Comparison of ENCODE assay signal across 1 cellular context in the genomic region with DNA sequence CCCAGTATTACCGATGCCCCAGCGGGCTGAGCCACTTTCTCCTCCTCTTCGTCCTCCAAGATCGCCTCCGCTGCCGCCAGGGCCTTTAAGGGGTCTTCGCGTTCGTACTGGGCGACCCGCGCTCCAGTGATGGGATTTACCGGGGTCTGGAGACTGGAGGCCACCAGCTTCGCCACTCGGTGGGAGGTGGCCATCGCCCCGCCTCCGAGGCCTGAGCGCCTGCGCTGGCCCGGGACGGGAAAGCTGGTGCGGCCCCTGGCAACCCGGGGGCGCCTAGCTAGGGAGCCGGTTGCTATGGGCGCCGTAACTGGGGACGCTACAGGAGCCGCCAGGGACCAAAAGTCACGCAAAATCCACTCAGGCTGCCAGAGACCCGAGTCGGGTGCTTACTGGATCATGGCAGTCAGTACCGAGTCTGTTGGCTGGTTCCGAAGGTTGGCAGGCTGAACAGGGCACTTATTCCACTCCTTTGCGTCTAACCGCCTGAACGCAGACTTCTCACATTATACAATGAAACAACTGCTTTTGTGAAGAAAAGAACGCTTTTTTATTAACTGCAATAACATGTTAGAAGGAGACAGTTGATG.
A peak's percentile ranks its signal among the peaks of the same experiment; 100 is the strongest.
TF ChIP-seq lines count a peak whose summit lies in the region.

A gene with protein sequence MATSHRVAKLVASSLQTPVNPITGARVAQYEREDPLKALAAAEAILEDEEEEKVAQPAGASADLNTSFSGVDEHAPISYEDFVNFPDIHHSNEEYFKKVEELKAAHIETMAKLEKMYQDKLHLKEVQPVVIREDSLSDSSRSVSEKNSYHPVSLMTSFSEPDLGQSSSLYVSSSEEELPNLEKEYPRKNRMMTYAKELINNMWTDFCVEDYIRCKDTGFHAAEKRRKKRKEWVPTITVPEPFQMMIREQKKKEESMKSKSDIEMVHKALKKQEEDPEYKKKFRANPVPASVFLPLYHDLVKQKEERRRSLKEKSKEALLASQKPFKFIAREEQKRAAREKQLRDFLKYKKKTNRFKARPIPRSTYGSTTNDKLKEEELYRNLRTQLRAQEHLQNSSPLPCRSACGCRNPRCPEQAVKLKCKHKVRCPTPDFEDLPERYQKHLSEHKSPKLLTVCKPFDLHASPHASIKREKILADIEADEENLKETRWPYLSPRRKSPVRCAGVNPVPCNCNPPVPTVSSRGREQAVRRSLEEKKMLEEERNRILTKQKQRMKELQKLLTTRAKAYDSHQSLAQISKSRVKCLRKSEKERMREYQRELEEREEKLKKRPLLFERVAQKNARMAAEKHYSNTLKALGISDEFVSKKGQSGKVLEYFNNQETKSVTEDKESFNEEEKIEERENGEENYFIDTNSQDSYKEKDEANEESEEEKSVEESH (minus strand): TSS at position 213 of the 587 bp plus-strand sequence. CDS start 19 bp downstream, at position 194.

TF ChIP-seq in SK-N-SH, 30 proteins besides CTCF, POLR2A, EP300 and RAD21 (continued from another document):
- TF ChIP-seq RXRA (IDR thresholded peaks at IDR 0.05; ENCODE audit: borderline replicate concordance, low read depth) (no peak), NFIC (IDR thresholded peaks at IDR 0.05; ENCODE audit: borderline replicate concordance) (no peak; the same call in 1 of the 2 replicates), RFX5 (IDR thresholded peaks at IDR 0.05; ENCODE audit: low read length) (no peak), ELF1 (IDR thresholded peaks at IDR 0.05) (no peak), SMC3 (IDR thresholded peaks at IDR 0.05; ENCODE audit: low read depth, low read length) (no peak), RCOR1 (IDR thresholded peaks at IDR 0.05; ENCODE audit: low read length) (no peak), SIN3A (IDR thresholded peaks at IDR 0.05; ENCODE audit: borderline replicate concordance, low read depth, low read length) (peak; percentile 94), MXI1 (IDR thresholded peaks at IDR 0.05; ENCODE audit: low read depth, low read length) (peak; percentile 66; the same call in 1 of the 2 replicates), NRF1 (IDR thresholded peaks at IDR 0.05; ENCODE audit: low read depth, low read length) (peak; percentile 83), POLR2AphosphoS5 (IDR thresholded peaks at IDR 0.05; ENCODE audit: low read depth, low read length) (peak; percentile 56; the same call in 1 of the 2 replicates), FOXJ3 (CRISPR knock-in tag; IDR thresholded peaks at IDR 0.05) (no peak), FOXM1 (IDR thresholded peaks at IDR 0.05; ENCODE audit: low read depth) (no peak), FOSL2 (IDR thresholded peaks at IDR 0.05; ENCODE audit: borderline replicate concordance, low read depth) (no peak), GABPA (IDR thresholded peaks at IDR 0.05; ENCODE audit: low read depth) (0 out of 2 replicates have a peak, but pooled peaks have one; percentile 6), YY1 (IDR thresholded peaks at IDR 0.05; ENCODE audit: low read depth) (peak; percentile 60), TCF12 (IDR thresholded peaks at IDR 0.05) (no peak; the same call in 1 of the 2 replicates), CHD2 (IDR thresholded peaks at IDR 0.05; ENCODE audit: low read length, partially characterized antibody) (no peak), TAF1 (IDR thresholded peaks at IDR 0.05; ENCODE audit: borderline replicate concordance, low read depth, low read length) (no peak), MEF2A (IDR thresholded peaks at IDR 0.05; ENCODE audit: borderline replicate concordance, low read depth) (no peak), GATA2 (CRISPR knock-in tag; IDR thresholded peaks at IDR 0.05) (no peak), JUND (IDR thresholded peaks at IDR 0.05) (no peak)
- TF ChIP-seq, protein P1, sequence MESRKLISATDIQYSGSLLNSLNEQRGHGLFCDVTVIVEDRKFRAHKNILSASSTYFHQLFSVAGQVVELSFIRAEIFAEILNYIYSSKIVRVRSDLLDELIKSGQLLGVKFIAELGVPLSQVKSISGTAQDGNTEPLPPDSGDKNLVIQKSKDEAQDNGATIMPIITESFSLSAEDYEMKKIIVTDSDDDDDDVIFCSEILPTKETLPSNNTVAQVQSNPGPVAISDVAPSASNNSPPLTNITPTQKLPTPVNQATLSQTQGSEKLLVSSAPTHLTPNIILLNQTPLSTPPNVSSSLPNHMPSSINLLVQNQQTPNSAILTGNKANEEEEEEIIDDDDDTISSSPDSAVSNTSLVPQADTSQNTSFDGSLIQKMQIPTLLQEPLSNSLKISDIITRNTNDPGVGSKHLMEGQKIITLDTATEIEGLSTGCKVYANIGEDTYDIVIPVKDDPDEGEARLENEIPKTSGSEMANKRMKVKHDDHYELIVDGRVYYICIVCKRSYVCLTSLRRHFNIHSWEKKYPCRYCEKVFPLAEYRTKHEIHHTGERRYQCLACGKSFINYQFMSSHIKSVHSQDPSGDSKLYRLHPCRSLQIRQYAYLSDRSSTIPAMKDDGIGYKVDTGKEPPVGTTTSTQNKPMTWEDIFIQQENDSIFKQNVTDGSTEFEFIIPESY (IDR thresholded peaks at IDR 0.05; ENCODE audit: borderline replicate concordance, low read depth): no peak
- TF ChIP-seq, protein P2, sequence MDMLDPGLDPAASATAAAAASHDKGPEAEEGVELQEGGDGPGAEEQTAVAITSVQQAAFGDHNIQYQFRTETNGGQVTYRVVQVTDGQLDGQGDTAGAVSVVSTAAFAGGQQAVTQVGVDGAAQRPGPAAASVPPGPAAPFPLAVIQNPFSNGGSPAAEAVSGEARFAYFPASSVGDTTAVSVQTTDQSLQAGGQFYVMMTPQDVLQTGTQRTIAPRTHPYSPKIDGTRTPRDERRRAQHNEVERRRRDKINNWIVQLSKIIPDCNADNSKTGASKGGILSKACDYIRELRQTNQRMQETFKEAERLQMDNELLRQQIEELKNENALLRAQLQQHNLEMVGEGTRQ (IDR thresholded peaks at IDR 0.05; ENCODE audit: borderline replicate concordance, low read depth, low read length): no peak
- TF ChIP-seq, protein P3, sequence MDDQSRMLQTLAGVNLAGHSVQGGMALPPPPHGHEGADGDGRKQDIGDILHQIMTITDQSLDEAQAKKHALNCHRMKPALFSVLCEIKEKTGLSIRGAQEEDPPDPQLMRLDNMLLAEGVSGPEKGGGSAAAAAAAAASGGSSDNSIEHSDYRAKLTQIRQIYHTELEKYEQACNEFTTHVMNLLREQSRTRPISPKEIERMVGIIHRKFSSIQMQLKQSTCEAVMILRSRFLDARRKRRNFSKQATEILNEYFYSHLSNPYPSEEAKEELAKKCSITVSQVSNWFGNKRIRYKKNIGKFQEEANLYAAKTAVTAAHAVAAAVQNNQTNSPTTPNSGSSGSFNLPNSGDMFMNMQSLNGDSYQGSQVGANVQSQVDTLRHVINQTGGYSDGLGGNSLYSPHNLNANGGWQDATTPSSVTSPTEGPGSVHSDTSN (IDR thresholded peaks at IDR 0.05): no peak
- TF ChIP-seq, protein P4, sequence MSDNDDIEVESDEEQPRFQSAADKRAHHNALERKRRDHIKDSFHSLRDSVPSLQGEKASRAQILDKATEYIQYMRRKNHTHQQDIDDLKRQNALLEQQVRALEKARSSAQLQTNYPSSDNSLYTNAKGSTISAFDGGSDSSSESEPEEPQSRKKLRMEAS (IDR thresholded peaks at IDR 0.05; ENCODE audit: low read depth): peak; percentile 63
- TF ChIP-seq, protein P5, sequence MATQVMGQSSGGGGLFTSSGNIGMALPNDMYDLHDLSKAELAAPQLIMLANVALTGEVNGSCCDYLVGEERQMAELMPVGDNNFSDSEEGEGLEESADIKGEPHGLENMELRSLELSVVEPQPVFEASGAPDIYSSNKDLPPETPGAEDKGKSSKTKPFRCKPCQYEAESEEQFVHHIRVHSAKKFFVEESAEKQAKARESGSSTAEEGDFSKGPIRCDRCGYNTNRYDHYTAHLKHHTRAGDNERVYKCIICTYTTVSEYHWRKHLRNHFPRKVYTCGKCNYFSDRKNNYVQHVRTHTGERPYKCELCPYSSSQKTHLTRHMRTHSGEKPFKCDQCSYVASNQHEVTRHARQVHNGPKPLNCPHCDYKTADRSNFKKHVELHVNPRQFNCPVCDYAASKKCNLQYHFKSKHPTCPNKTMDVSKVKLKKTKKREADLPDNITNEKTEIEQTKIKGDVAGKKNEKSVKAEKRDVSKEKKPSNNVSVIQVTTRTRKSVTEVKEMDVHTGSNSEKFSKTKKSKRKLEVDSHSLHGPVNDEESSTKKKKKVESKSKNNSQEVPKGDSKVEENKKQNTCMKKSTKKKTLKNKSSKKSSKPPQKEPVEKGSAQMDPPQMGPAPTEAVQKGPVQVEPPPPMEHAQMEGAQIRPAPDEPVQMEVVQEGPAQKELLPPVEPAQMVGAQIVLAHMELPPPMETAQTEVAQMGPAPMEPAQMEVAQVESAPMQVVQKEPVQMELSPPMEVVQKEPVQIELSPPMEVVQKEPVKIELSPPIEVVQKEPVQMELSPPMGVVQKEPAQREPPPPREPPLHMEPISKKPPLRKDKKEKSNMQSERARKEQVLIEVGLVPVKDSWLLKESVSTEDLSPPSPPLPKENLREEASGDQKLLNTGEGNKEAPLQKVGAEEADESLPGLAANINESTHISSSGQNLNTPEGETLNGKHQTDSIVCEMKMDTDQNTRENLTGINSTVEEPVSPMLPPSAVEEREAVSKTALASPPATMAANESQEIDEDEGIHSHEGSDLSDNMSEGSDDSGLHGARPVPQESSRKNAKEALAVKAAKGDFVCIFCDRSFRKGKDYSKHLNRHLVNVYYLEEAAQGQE (IDR thresholded peaks at IDR 0.05; ENCODE audit: low read depth, low read length): no peak
